20 cellular contexts compared by ENCODE assay signal in the genomic region with DNA sequence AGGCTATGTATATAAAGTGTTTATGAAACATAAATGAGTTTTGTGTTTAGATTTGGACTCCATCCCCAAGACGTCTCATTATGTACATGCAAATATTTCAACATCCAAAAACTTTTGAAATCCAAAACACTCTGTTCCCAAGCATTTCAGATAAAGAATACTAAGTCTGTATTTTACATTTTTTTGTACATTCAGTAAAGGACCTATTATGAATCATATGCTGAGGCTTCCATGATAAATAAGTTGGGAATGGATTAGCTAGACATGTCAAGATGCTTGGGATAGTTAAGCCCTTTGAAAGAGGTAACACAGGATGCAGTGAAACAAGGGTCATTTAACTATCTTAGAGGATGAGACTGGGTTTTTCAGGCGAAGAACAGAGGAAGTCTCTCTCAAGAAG.
DNase-seq lines count a peak whose midpoint lies in the region; ATAC-seq lines count a peak whose summit lies in the region.
"Had no signal": no experiment of that assay in that cellular context is flagged by ENCODE, and none has a peak within 500 bp of the region (broad histone marks: within the 10 kb centered on the region; RNA-seq: fewer than 3 reads in every experiment).

No MANE protein-coding gene starts in this region.

- ATAC-seq in esophagus mucosa (no peak), Right ventricle myocardium inferior (no peak)
- ATAC-seq: CD8-positive, alpha-beta T cell; GM12878 had no signal

- no peak overlapping the region for H3K4me3 ChIP-seq in skeletal muscle cell (ENCODE audit: low read depth, low read length)
- H3K4me3 ChIP-seq: GM12878, lung, stomach, tibial nerve had no signal

- intact Hi-C loops in Right ventricle myocardium inferior (cut with DNase I): no loop called here

- DNase-seq in HCEC 1CT (peak; percentile 89), astrocyte of the hippocampus (ENCODE audit: low read depth, low spot score) (peak; percentile 10), fibroblast of peridontal ligament (ENCODE audit: extremely low read depth) (peak; percentile 67), skeletal muscle cell (ENCODE audit: low read depth) (peak; percentile 25), A172 (ENCODE audit: low spot score) (no peak), Right ventricle myocardium inferior (ENCODE audit: missing footprints) (no peak), SIG-M5 (lab: John Stamatoyannopoulos, UW) (no peak)
- DNase-seq: activated naive CD4-positive, alpha-beta T cell treated with anti-CD3 and anti-CD28 coated beads, Interleukin-2, amount 10 ng/mL, durations not matched to agents 7 days and 5 days; activated T-cell treated with anti-CD3 and anti-CD28 coated beads, Interleukin-2, amount 50 U/mL, for 48 hours; aorta; CD8-positive, alpha-beta T cell; KBM-7; kidney; NCI-H2171 treated with DMSO at 0.1 percent for 48 hours; stomach; SW 1271 had no signal

Comparison
In these comparisons a context has a peak if more than half of its experiments do, and no peak if none do; other contexts are left out.
1. DNase-seq: peak in HCEC 1CT (single experiment), astrocyte of the hippocampus (single experiment), fibroblast of peridontal ligament (single experiment) and skeletal muscle cell (single experiment); none in A172 (single experiment), Right ventricle myocardium inferior (single experiment) and SIG-M5 (single experiment).